23 cellular contexts compared by ENCODE assay signal in genomic region chr7:56686276-56686859, GRCh38.
"Had no signal": no experiment of that assay in that cellular context is flagged by ENCODE, and none has a peak within 500 bp of the region (broad histone marks: within the 10 kb centered on the region; RNA-seq: fewer than 3 reads in every experiment).

No MANE protein-coding gene starts in this region.

- DNase-seq: IMR-90, Kasumi-1, MM.1S, NCI-H1092 treated with DMSO at 0.1 percent for 48 hours, NCI-H1436, NCI-H187, NCI-H2029, NCI-H2081 treated with DMSO at 0.1 percent for 48 hours, NCI-H2171, NCI-H226, NCI-H446, NCI-H510A, NCI-H524 treated with DMSO at 0.1 percent for 48 hours, NCI-H69, NCI-H774, PC-3, SHP77 treated with DMSO at 0.1 percent for 48 hours, SJCRH30, T-helper 1 cell had no signal

- H3K9ac ChIP-seq: KMS-11 had no signal

- H3K36me3 ChIP-seq: SJCRH30 had no signal

- ATAC-seq: Panc1, PC-3, SK-N-SH treated with all-trans-retinoic acid at 6 μM for 48 hours had no signal

- H3K4me2 ChIP-seq: KMS-11 had no signal

- H3K4me3 ChIP-seq: SJCRH30 had no signal

- H3K27ac ChIP-seq: KMS-11, RWPE1, SJCRH30 had no signal

- H3K27me3 ChIP-seq: SJCRH30 had no signal

- H3K4me1 ChIP-seq: SJCRH30 had no signal
